36 cellular contexts compared by ENCODE assay signal in genomic region chr2:107688135-107688534, GRCh38.
"Had no signal": no experiment of that assay in that cellular context is flagged by ENCODE, and none has a peak within 500 bp of the region (broad histone marks: within the 10 kb centered on the region; RNA-seq: fewer than 3 reads in every experiment).

No MANE protein-coding gene starts in this region.

- H3K4me3 Mint-ChIP-seq: activated B cell treated with CpG ODN at 0.5 μM for 24 hours; activated CD4-positive, alpha-beta memory T cell treated with anti-CD3 and anti-CD28 coated beads for 36 hours; activated CD4-positive, alpha-beta T cell treated with anti-CD3 and anti-CD28 coated beads, Interleukin-2, amount 10 ng/mL, durations not matched to agents 24 days and 14 days; activated CD8-positive, alpha-beta T cell treated with anti-CD3 and anti-CD28 coated beads for 36 hours; activated naive CD4-positive, alpha-beta T cell treated with anti-CD3 and anti-CD28 coated beads, Interleukin-2, amount 10 ng/mL, durations not matched to agents 7 days and 5 days; activated naive CD4-positive, alpha-beta T cell treated with anti-CD3 and anti-CD28 coated beads, Interleukin-2, amount 50 U/mL, for 24 hours; activated naive CD8-positive, alpha-beta T cell; activated naive CD8-positive, alpha-beta T cell treated with anti-CD3 and anti-CD28 coated beads, Interleukin-2, amount 10 ng/mL, durations not matched to agents 7 days and 5 days; activated naive CD8-positive, alpha-beta T cell treated with anti-CD3 and anti-CD28 coated beads, Interleukin-2, amount 50 U/mL, for 24 hours; activated T-cell treated with anti-CD3 and anti-CD28 coated beads, Interleukin-2, amount 50 U/mL, for 24 hours; brain; central memory CD8-positive, alpha-beta T cell; T-helper 1 cell treated with Interleukin-12 subunit alpha and Interleukin-12 subunit beta and Interleukin-4 antibody, amounts not matched to agents 30 μg/mL and 1 μg/mL, for 36 hours; T-helper 2 cell treated with Interferon-gamma antibody and Interleukin-4, amounts not matched to agents 5 μg/mL and 100 μg/mL, for 36 hours had no signal

- H3K27ac ChIP-seq: ascending aorta, cardiac muscle cell, VCaP had no signal

- H3K4me1 ChIP-seq: ascending aorta had no signal

- H3K9me3 ChIP-seq: ascending aorta had no signal

- H3K27me3 ChIP-seq: ascending aorta, cardiac muscle cell had no signal

- H3K4me3 ChIP-seq: ascending aorta, cardiac muscle cell had no signal

- H3K9me3 Mint-ChIP-seq: activated B cell treated with CpG ODN at 0.5 μM for 24 hours; activated CD4-positive, alpha-beta memory T cell treated with anti-CD3 and anti-CD28 coated beads for 36 hours; activated CD4-positive, alpha-beta T cell treated with anti-CD3 and anti-CD28 coated beads, Interleukin-2, amount 10 ng/mL, durations not matched to agents 24 days and 14 days; activated CD8-positive, alpha-beta T cell treated with anti-CD3 and anti-CD28 coated beads for 36 hours; activated naive CD4-positive, alpha-beta T cell treated with anti-CD3 and anti-CD28 coated beads, Interleukin-2, amount 10 ng/mL, durations not matched to agents 7 days and 5 days; activated naive CD4-positive, alpha-beta T cell treated with anti-CD3 and anti-CD28 coated beads, Interleukin-2, amount 50 U/mL, for 24 hours; activated naive CD8-positive, alpha-beta T cell treated with anti-CD3 and anti-CD28 coated beads, Interleukin-2, amount 10 ng/mL, durations not matched to agents 7 days and 5 days; activated naive CD8-positive, alpha-beta T cell treated with anti-CD3 and anti-CD28 coated beads, Interleukin-2, amount 50 U/mL, for 24 hours; activated T-helper 2 cell treated with anti-CD3 and anti-CD28 coated beads, Interferon-gamma antibody, Interleukin-2, Interleukin-4, amounts not matched to agents 10 μg/mL and 5 μg/mL and 100 μg/mL, durations not matched to agents 14 hours and 24 hours and 36 hours; brain; central memory CD8-positive, alpha-beta T cell; T-helper 1 cell treated with Interleukin-12 subunit alpha and Interleukin-12 subunit beta and Interleukin-4 antibody, amounts not matched to agents 30 μg/mL and 1 μg/mL, for 36 hours; T-helper 2 cell treated with Interferon-gamma antibody and Interleukin-4, amounts not matched to agents 5 μg/mL and 100 μg/mL, for 36 hours had no signal

- DNase-seq: activated B cell treated with CpG ODN at 0.5 μM for 24 hours; activated CD4-positive, alpha-beta memory T cell treated with anti-CD3 and anti-CD28 coated beads for 36 hours; activated CD4-positive, alpha-beta T cell treated with anti-CD3 and anti-CD28 coated beads for 4 hours; activated CD4-positive, alpha-beta T cell treated with anti-CD3 and anti-CD28 coated beads, Interleukin-2, amount 10 ng/mL, durations not matched to agents 24 days and 14 days; activated CD4-positive, alpha-beta T cell treated with anti-CD3 and anti-CD28 coated beads, Interleukin-2, amount 50 U/mL, for 1 hour; activated CD4-positive, alpha-beta T cell treated with anti-CD3 and anti-CD28 coated beads, Interleukin-2, amount 50 U/mL, for 4 hours; activated CD4-positive, CD25-positive, alpha-beta regulatory T cell treated with anti-CD3 and anti-CD28 coated beads, Interleukin-2, amount 50 U/mL, for 72 hours; activated CD8-positive, alpha-beta memory T cell treated with anti-CD3 and anti-CD28 coated beads, Interleukin-2, amount 50 U/mL, for 4 hours; activated CD8-positive, alpha-beta T cell treated with anti-CD3 and anti-CD28 coated beads for 36 hours; activated effector memory CD4-positive, alpha-beta T cell treated with Interleukin-2 at 50 U/mL for 16 hours; activated gamma-delta T cell; activated naive CD4-positive, alpha-beta T cell treated with anti-CD3 and anti-CD28 coated beads, Interleukin-2, amount 10 ng/mL, durations not matched to agents 7 days and 5 days; activated naive CD4-positive, alpha-beta T cell treated with Interleukin-2 at 50 U/mL for 16 hours; activated naive CD8-positive, alpha-beta T cell treated with anti-CD3 and anti-CD28 coated beads, Interleukin-2, amount 10 ng/mL, durations not matched to agents 7 days and 5 days; activated naive CD8-positive, alpha-beta T cell treated with anti-CD3 and anti-CD28 coated beads, Interleukin-2, amount 50 U/mL, for 24 hours; activated T-cell treated with anti-CD3 and anti-CD28 coated beads for 4 hours; activated T-cell treated with anti-CD3 and anti-CD28 coated beads, Interleukin-2, amount 50 U/mL, for 24 hours; activated T-cell treated with anti-CD3 and anti-CD28 coated beads, Interleukin-2, amount 50 U/mL, for 48 hours; amygdala; anterior cingulate cortex; caudate nucleus; cerebellar nuclear complex; T-helper 2 cell; T-helper 9 cell had no signal

- ATAC-seq: activated CD8-positive, alpha-beta T cell treated with anti-CD3 and anti-CD28 coated beads for 36 hours; activated naive CD8-positive, alpha-beta T cell treated with anti-CD3 and anti-CD28 coated beads, Interleukin-2, amount 50 U/mL, for 24 hours had no signal

- H3K36me3 ChIP-seq: ascending aorta, cardiac muscle cell had no signal

- H3K36me3 Mint-ChIP-seq: activated CD4-positive, alpha-beta memory T cell treated with anti-CD3 and anti-CD28 coated beads for 36 hours; activated naive CD4-positive, alpha-beta T cell treated with anti-CD3 and anti-CD28 coated beads, Interleukin-2, amount 10 ng/mL, durations not matched to agents 7 days and 5 days; activated naive CD4-positive, alpha-beta T cell treated with anti-CD3 and anti-CD28 coated beads, Interleukin-2, amount 50 U/mL, for 24 hours; activated naive CD8-positive, alpha-beta T cell; activated naive CD8-positive, alpha-beta T cell treated with anti-CD3 and anti-CD28 coated beads, Interleukin-2, amount 10 ng/mL, durations not matched to agents 7 days and 5 days; brain had no signal

- H3K4me1 Mint-ChIP-seq: activated B cell treated with CpG ODN at 0.5 μM for 24 hours; activated CD4-positive, alpha-beta T cell treated with anti-CD3 and anti-CD28 coated beads, Interleukin-2, amount 10 ng/mL, durations not matched to agents 24 days and 14 days; activated naive CD4-positive, alpha-beta T cell treated with anti-CD3 and anti-CD28 coated beads, Interleukin-2, amount 10 ng/mL, durations not matched to agents 7 days and 5 days; activated naive CD4-positive, alpha-beta T cell treated with anti-CD3 and anti-CD28 coated beads, Interleukin-2, amount 50 U/mL, for 24 hours; activated naive CD8-positive, alpha-beta T cell treated with anti-CD3 and anti-CD28 coated beads, Interleukin-2, amount 10 ng/mL, durations not matched to agents 7 days and 5 days; activated naive CD8-positive, alpha-beta T cell treated with anti-CD3 and anti-CD28 coated beads, Interleukin-2, amount 50 U/mL, for 24 hours; central memory CD8-positive, alpha-beta T cell had no signal

- H3K27ac Mint-ChIP-seq: activated B cell treated with CpG ODN at 0.5 μM for 24 hours; activated CD4-positive, alpha-beta memory T cell treated with anti-CD3 and anti-CD28 coated beads for 36 hours; activated CD4-positive, alpha-beta T cell treated with anti-CD3 and anti-CD28 coated beads, Interleukin-2, amount 10 ng/mL, durations not matched to agents 24 days and 14 days; activated CD8-positive, alpha-beta T cell treated with anti-CD3 and anti-CD28 coated beads for 36 hours; activated naive CD4-positive, alpha-beta T cell treated with anti-CD3 and anti-CD28 coated beads, Interleukin-2, amount 10 ng/mL, durations not matched to agents 7 days and 5 days; activated naive CD4-positive, alpha-beta T cell treated with anti-CD3 and anti-CD28 coated beads, Interleukin-2, amount 50 U/mL, for 24 hours; activated naive CD8-positive, alpha-beta T cell; activated naive CD8-positive, alpha-beta T cell treated with anti-CD3 and anti-CD28 coated beads, Interleukin-2, amount 10 ng/mL, durations not matched to agents 7 days and 5 days; activated naive CD8-positive, alpha-beta T cell treated with anti-CD3 and anti-CD28 coated beads, Interleukin-2, amount 50 U/mL, for 24 hours; activated T-cell treated with anti-CD3 and anti-CD28 coated beads, Interleukin-2, amount 50 U/mL, for 24 hours; activated T-helper 2 cell treated with anti-CD3 and anti-CD28 coated beads, Interferon-gamma antibody, Interleukin-2, Interleukin-4, amounts not matched to agents 10 μg/mL and 5 μg/mL and 100 μg/mL, durations not matched to agents 14 hours and 24 hours and 36 hours; brain; T-helper 1 cell treated with Interleukin-12 subunit alpha and Interleukin-12 subunit beta and Interleukin-4 antibody, amounts not matched to agents 30 μg/mL and 1 μg/mL, for 36 hours; T-helper 2 cell treated with Interferon-gamma antibody and Interleukin-4, amounts not matched to agents 5 μg/mL and 100 μg/mL, for 36 hours had no signal

- H3K27me3 Mint-ChIP-seq: activated B cell treated with CpG ODN at 0.5 μM for 24 hours; activated CD4-positive, alpha-beta memory T cell treated with anti-CD3 and anti-CD28 coated beads for 36 hours; activated CD4-positive, alpha-beta T cell treated with anti-CD3 and anti-CD28 coated beads, Interleukin-2, amount 10 ng/mL, durations not matched to agents 24 days and 14 days; activated CD8-positive, alpha-beta T cell treated with anti-CD3 and anti-CD28 coated beads for 36 hours; activated naive CD4-positive, alpha-beta T cell treated with anti-CD3 and anti-CD28 coated beads, Interleukin-2, amount 10 ng/mL, durations not matched to agents 7 days and 5 days; activated naive CD8-positive, alpha-beta T cell; activated naive CD8-positive, alpha-beta T cell treated with anti-CD3 and anti-CD28 coated beads, Interleukin-2, amount 10 ng/mL, durations not matched to agents 7 days and 5 days; activated naive CD8-positive, alpha-beta T cell treated with anti-CD3 and anti-CD28 coated beads, Interleukin-2, amount 50 U/mL, for 24 hours; activated T-cell treated with anti-CD3 and anti-CD28 coated beads, Interleukin-2, amount 50 U/mL, for 24 hours; central memory CD8-positive, alpha-beta T cell had no signal

- FAIRE-seq: bronchial epithelial cell, TTC549 had no signal
